16 cellular contexts compared by ENCODE assay signal in genomic region chr10:78267598-78267997, GRCh38.
A peak's percentile ranks its signal among the peaks of the same experiment; 100 is the strongest.
DNase-seq lines count a peak whose midpoint lies in the region; ATAC-seq and TF ChIP-seq lines count a peak whose summit lies in the region.
"Had no signal": no experiment of that assay in that cellular context is flagged by ENCODE, and none has a peak within 500 bp of the region (broad histone marks: within the 10 kb centered on the region; RNA-seq: fewer than 3 reads in every experiment).

No MANE protein-coding gene starts in this region.

- H3K9me3 ChIP-seq in HEK293 (ENCODE audit: control insufficient read depth, insufficient read depth, low read depth, low read length) (no peaks in the 10 kb centered on the region), smooth muscle cell (replicated peaks; ENCODE audit: low read depth) (no peaks in the 10 kb centered on the region), Karpas-422 (ENCODE audit: low read length) (no peaks in the 10 kb centered on the region)
- H3K9me3 ChIP-seq: SJCRH30, tibial artery had no signal

- POLR2A ChIA-PET in HEK293 (lab: Yijun Ruan, JAX): interaction anchor here (0.6 to 0.9 kb wide), 2 partner anchors 35 to 438 kb away, joined by 3 to 6 read pairs; no protein-coding TSS in a partner anchor

- H3K4me1 ChIP-seq in HEK293 (ENCODE audit: control insufficient read depth, insufficient read depth, low read length): no peaks in the 10 kb centered on the region
- peaks cover 3% of the 10 kb centered on the region for H3K4me1 ChIP-seq in smooth muscle cell (ENCODE audit: low read depth)
- no peaks in the 10 kb centered on the region for H3K4me1 ChIP-seq in Karpas-422 (ENCODE audit: low read length)
- H3K4me1 ChIP-seq: SJCRH30, tibial artery had no signal

- H2AFZ ChIP-seq in smooth muscle cell (ENCODE audit: low read depth) (no peak overlapping the region), Karpas-422 (ENCODE audit: low read length) (no peak overlapping the region)

- CTCF ChIA-PET in HEK293 (lab: Yijun Ruan, JAX): interaction anchor here (0.7 to 0.9 kb wide), 2 partner anchors 55 to 807 kb away, joined by 3 to 4 read pairs; no protein-coding TSS in a partner anchor

- H4K20me1 ChIP-seq in smooth muscle cell (ENCODE audit: low read depth): no peaks in the 10 kb centered on the region
- no peaks in the 10 kb centered on the region for H4K20me1 ChIP-seq in Karpas-422 (ENCODE audit: insufficient read depth, low read depth, low read length)

- H3K9ac ChIP-seq in smooth muscle cell (ENCODE audit: low read depth) (no peak overlapping the region), Karpas-422 (ENCODE audit: low read length) (no peak overlapping the region)

- WGBS in smooth muscle cell (ENCODE audit: low lambda C conversion rate): 47% methylated on average over 3 of the region's 3 CpGs

- no peak for ATAC-seq in omental fat pad (ENCODE audit: low FRiP score)
- ATAC-seq: activated naive CD4-positive, alpha-beta T cell treated with anti-CD3 and anti-CD28 coated beads, Interleukin-2, amount 50 U/mL, for 72 hours; K562 had no signal

- no peaks in the 10 kb centered on the region for H3F3A ChIP-seq in smooth muscle cell (ENCODE audit: low read depth)

- TF ChIP-seq CTCF in HEK293 (tag by site-specific recombination; IDR thresholded peaks at IDR 0.05) (no peak), smooth muscle cell (IDR thresholded peaks at IDR 0.05; ENCODE audit: borderline replicate concordance, insufficient read depth, poor library complexity, severe bottlenecking) (no peak), omental fat pad (IDR thresholded peaks at IDR 0.05) (no peak)

- no peaks in the 10 kb centered on the region for H3K36me3 ChIP-seq in HEK293 (ENCODE audit: control insufficient read depth in 2 of 2, insufficient read depth in 1 of 2, low read length in 2 of 2)
- no peaks in the 10 kb centered on the region for H3K36me3 ChIP-seq in smooth muscle cell (ENCODE audit: low read depth)
- H3K36me3 ChIP-seq in Karpas-422 (ENCODE audit: insufficient read depth, low read length): no peaks in the 10 kb centered on the region
- H3K36me3 ChIP-seq: SJCRH30, tibial artery had no signal

- H3K27me3 ChIP-seq in smooth muscle cell (ENCODE audit: low read depth): no peaks in the 10 kb centered on the region
- H3K27me3 ChIP-seq in Karpas-422 (ENCODE audit: low read length): no peaks in the 10 kb centered on the region
- H3K27me3 ChIP-seq: dorsolateral prefrontal cortex, SJCRH30, tibial artery had no signal

- no peak overlapping the region for H3K27ac ChIP-seq in HEK293 (ENCODE audit: extremely low read depth, low read depth, low read length)
- H3K27ac ChIP-seq in smooth muscle cell (ENCODE audit: low read depth): peak overlapping the region; percentile 6
- no peak overlapping the region for H3K27ac ChIP-seq in Karpas-422 (ENCODE audit: low read length)
- H3K27ac ChIP-seq: SJCRH30, tibial artery had no signal

- H3K4me2 ChIP-seq in smooth muscle cell (no peak overlapping the region), Karpas-422 (ENCODE audit: low read depth, low read length, poor library complexity, severe bottlenecking) (no peak overlapping the region)

- H3K9me2 ChIP-seq in Karpas-422 (replicated peaks; ENCODE audit: insufficient read depth, low read length): no peaks in the 10 kb centered on the region

- no peak overlapping the region for H3K4me3 ChIP-seq in HEK293 (ENCODE audit: low read depth, low read length)
- no peak overlapping the region for H3K4me3 ChIP-seq in smooth muscle cell
- H3K4me3 ChIP-seq in Karpas-422 (ENCODE audit: low read length): no peak overlapping the region
- H3K4me3 ChIP-seq: dorsolateral prefrontal cortex, K562, SJCRH30, tibial artery had no signal

- no peaks in the 10 kb centered on the region for H3K79me2 ChIP-seq in smooth muscle cell (ENCODE audit: low read depth)
- H3K79me2 ChIP-seq in Karpas-422 (ENCODE audit: low read length): no peaks in the 10 kb centered on the region

- DNase-seq in amniotic epithelial cell (ENCODE audit: low read depth) (peak; percentile 63), kidney glomerular epithelial cell (lab: John Stamatoyannopoulos, UW) (peak; percentile 15), smooth muscle cell (lab: John Stamatoyannopoulos, UW; ENCODE audit: unreplicated experiment) (no peak), omental fat pad (ENCODE audit: low spot score) (no peak), NCI-H1930 (lab: John Stamatoyannopoulos, UW) (no peak), Karpas-422 (no peak), cerebellar cortex (ENCODE audit: low spot score) (no peak)
- DNase-seq: dorsolateral prefrontal cortex, kidney, NCI-H187 treated with DMSO at 0.1 percent for 48 hours, NCI-H748 treated with DMSO at 0.1 percent for 48 hours, tibial artery had no signal

TF ChIP-seq in HEK293, 187 proteins besides CTCF, POLR2A, EP300 and RAD21:
- TF ChIP-seq ATF2 (tag by site-specific recombination; IDR thresholded peaks at IDR 0.05; ENCODE audit: low read depth) (0 out of 2 replicates have a peak, but pooled peaks have one; percentile 18), ZNF16 (tag by site-specific recombination; IDR thresholded peaks at IDR 0.05; ENCODE audit: low read depth) (no peak)

Comparison
In these comparisons a context has a peak if more than half of its experiments do, and no peak if none do; other contexts are left out.
1. DNase-seq: peak in amniotic epithelial cell (single experiment) and kidney glomerular epithelial cell (single experiment); none in smooth muscle cell (single experiment), omental fat pad (single experiment), NCI-H1930 (0 of 2), Karpas-422 (single experiment) and cerebellar cortex (single experiment).